In genomic region chr17:7632492-7632894, GRCh38 we compare ENCODE assay signal across 8 cellular contexts. TPM values are rescaled to one million over a fixed set of nuclear protein-coding genes. Genes with fewer than 3 reads are reported as not detected.
DNase-seq lines count a peak whose midpoint lies in the region; ATAC-seq and TF ChIP-seq lines count a peak whose summit lies in the region.

No MANE protein-coding gene starts in this region.

- no peak overlapping the region for H3K27ac ChIP-seq in heart left ventricle

- no peak overlapping the region for H3K27ac Mint-ChIP-seq in activated T-helper 17 cell treated with anti-CD3 and anti-CD28 coated beads, Interleukin-2, amount 50 U/mL, for 72 hours
- peak overlapping the region in 1 of 6 donors; percentile 64 for H3K27ac Mint-ChIP-seq in immature natural killer cell
- H3K27ac Mint-ChIP-seq in natural killer cell treated with Interleukin-12 subunit alpha and Interleukin-12 subunit beta and Interleukin-15 and Interleukin-18, amount 100 ng/mL, for 72 hours: no peak overlapping the region

- no peaks in the 10 kb centered on the region for H3K27me3 ChIP-seq in heart left ventricle

- TF ChIP-seq POLR2A in heart left ventricle (IDR thresholded peaks at IDR 0.05): no peak

- DNase-seq in heart left ventricle (no peak), cardiac septum (ENCODE audit: low spot score) (no peak), NCI-H1694 (lab: John Stamatoyannopoulos, UW) (peak; percentile 55), immature natural killer cell (peak; percentile 9 to 30 (median 23))
- no peak for DNase-seq in natural killer cell treated with Interleukin-12 subunit alpha and Interleukin-12 subunit beta and Interleukin-15 and Interleukin-18, amount 100 ng/mL, for 72 hours (ENCODE audit: low spot score)

- H3K4me3 ChIP-seq in heart left ventricle: no peak overlapping the region

- H3K27me3 Mint-ChIP-seq in activated T-helper 17 cell treated with anti-CD3 and anti-CD28 coated beads, Interleukin-2, amount 50 U/mL, for 72 hours: no peaks in the 10 kb centered on the region
- peaks cover 2 to 4% (median 3%) of the 10 kb centered on the region in 3 donors for H3K27me3 Mint-ChIP-seq in immature natural killer cell (ENCODE audit: low read depth in 3 of 3)
- H3K27me3 Mint-ChIP-seq in natural killer cell treated with Interleukin-12 subunit alpha and Interleukin-12 subunit beta and Interleukin-15 and Interleukin-18, amount 100 ng/mL, for 72 hours: no peaks in the 10 kb centered on the region

- H3K4me1 ChIP-seq in heart left ventricle: peaks cover 0 to 19% (median 4%) of the 10 kb centered on the region in 12 donors

- WGBS in heart left ventricle, 4 donors: 44 to 59% (median 50%) methylated on average over 6 of the region's 6 CpGs

- no peaks in the 10 kb centered on the region for H3K36me3 ChIP-seq in heart left ventricle

- no peaks in the 10 kb centered on the region for H3K9me3 ChIP-seq in heart left ventricle

- H3K4me3 Mint-ChIP-seq in activated T-helper 17 cell treated with anti-CD3 and anti-CD28 coated beads, Interleukin-2, amount 50 U/mL, for 72 hours: no peak overlapping the region
- H3K4me3 Mint-ChIP-seq in immature natural killer cell: no peak overlapping the region
- H3K4me3 Mint-ChIP-seq in natural killer cell treated with Interleukin-12 subunit alpha and Interleukin-12 subunit beta and Interleukin-15 and Interleukin-18, amount 100 ng/mL, for 72 hours: no peak overlapping the region

- H3K9me3 Mint-ChIP-seq in activated T-helper 17 cell treated with anti-CD3 and anti-CD28 coated beads, Interleukin-2, amount 50 U/mL, for 72 hours: no peaks in the 10 kb centered on the region
- no peaks in the 10 kb centered on the region for H3K9me3 Mint-ChIP-seq in immature natural killer cell
- H3K9me3 Mint-ChIP-seq in natural killer cell treated with Interleukin-12 subunit alpha and Interleukin-12 subunit beta and Interleukin-15 and Interleukin-18, amount 100 ng/mL, for 72 hours: no peaks in the 10 kb centered on the region

- no peaks in the 10 kb centered on the region for H3K4me1 Mint-ChIP-seq in activated T-helper 17 cell treated with anti-CD3 and anti-CD28 coated beads, Interleukin-2, amount 50 U/mL, for 72 hours
- H3K4me1 Mint-ChIP-seq in immature natural killer cell: peaks cover 0 to 4% of the 10 kb centered on the region in 2 donors
- H3K4me1 Mint-ChIP-seq in natural killer cell treated with Interleukin-12 subunit alpha and Interleukin-12 subunit beta and Interleukin-15 and Interleukin-18, amount 100 ng/mL, for 72 hours (ENCODE audit: low read depth in 2 of 2): no peaks in the 10 kb centered on the region

- ATAC-seq in heart left ventricle (peak in 1 of 4 donors; percentile 21), HG02588 (IDR thresholded peaks at IDR 0.05; ENCODE audit: unreplicated experiment) (no peak), GM19324 (IDR thresholded peaks at IDR 0.05; ENCODE audit: low FRiP score, unreplicated experiment) (no peak)
- ATAC-seq in activated T-helper 17 cell treated with anti-CD3 and anti-CD28 coated beads, Interleukin-2, amount 50 U/mL, for 72 hours (replicated peaks): peak; percentile 36
- ATAC-seq in natural killer cell treated with Interleukin-12 subunit alpha and Interleukin-12 subunit beta and Interleukin-15 and Interleukin-18, amount 100 ng/mL, for 72 hours: no peak

- intact Hi-C loops in heart left ventricle (cut with DNase I): loop anchor here in 7 of 10 donors (2.0 to 5.0 kb wide), 3 partner anchors 54 to 56 kb away; partner anchors contain the start of genes WRAP53 (in 6 of the 7) and TP53 (in 5 of the 7)
- intact Hi-C loops in cardiac septum (cut with DNase I): no loop called here

- TF ChIP-seq CTCF in heart left ventricle (IDR thresholded peaks at IDR 0.05): peak; percentile 19 to 57 (median 36)

- no peaks in the 10 kb centered on the region for H3K36me3 Mint-ChIP-seq in activated T-helper 17 cell treated with anti-CD3 and anti-CD28 coated beads, Interleukin-2, amount 50 U/mL, for 72 hours (ENCODE audit: low read depth)
- H3K36me3 Mint-ChIP-seq in immature natural killer cell: no peaks in the 10 kb centered on the region
- H3K36me3 Mint-ChIP-seq in natural killer cell treated with Interleukin-12 subunit alpha and Interleukin-12 subunit beta and Interleukin-15 and Interleukin-18, amount 100 ng/mL, for 72 hours: no peaks in the 10 kb centered on the region

RNA-seq across cellular contexts. Expression of gene SHBG, which starts 2.6 kb away (rescaled TPM):
- total RNA-seq in heart left ventricle (1 to 10 TPM in 1 of 9 donors, under 1 TPM in 4, not detected in 4; 0.56 to 1.1 (median 0.66) TPM), cardiac septum (0.62 TPM)
- polyA plus RNA-seq in heart left ventricle (under 1 TPM; 0.28 to 0.61 TPM), immature natural killer cell (not detected)
- under 1 TPM in 1 of 2 donors, not detected in 1; 0.71 TPM for total RNA-seq in activated T-helper 17 cell treated with anti-CD3 and anti-CD28 coated beads, Interleukin-2, amount 50 U/mL, for 72 hours
- not detected for total RNA-seq in natural killer cell treated with Interleukin-12 subunit alpha and Interleukin-12 subunit beta and Interleukin-15 and Interleukin-18, amount 100 ng/mL, for 72 hours

RNA-seq across cellular contexts. Expression of gene SAT2, which starts 4.9 kb away (rescaled TPM):
- total RNA-seq in heart left ventricle: 10 to 100 TPM; 50.0 to 76.0 (median 57.3) TPM
- polyA plus RNA-seq in heart left ventricle: 100 to 1,000 TPM; 113 to 131 TPM
- total RNA-seq in cardiac septum: 60.3 TPM
- total RNA-seq in activated T-helper 17 cell treated with anti-CD3 and anti-CD28 coated beads, Interleukin-2, amount 50 U/mL, for 72 hours: 10 to 100 TPM; 25.5 to 62.7 TPM
- 10 to 100 TPM; 33.9 to 39.1 (median 35.4) TPM for polyA plus RNA-seq in immature natural killer cell
- 10 to 100 TPM; 32.8 to 41.1 TPM for total RNA-seq in natural killer cell treated with Interleukin-12 subunit alpha and Interleukin-12 subunit beta and Interleukin-15 and Interleukin-18, amount 100 ng/mL, for 72 hours

RNA-seq across cellular contexts. Expression of gene FXR2, which starts 17.8 kb away (rescaled TPM):
- total RNA-seq in heart left ventricle (100 to 1,000 TPM in 4 of 9 donors, 10 to 100 TPM in 5; 68.0 to 121 (median 98.6) TPM), cardiac septum (83.5 TPM)
- polyA plus RNA-seq in heart left ventricle (100 to 1,000 TPM in 1 of 2 donors, 10 to 100 TPM in 1; 72.4 to 123 TPM), immature natural killer cell (10 to 100 TPM in 2 of 3 donors, 1 to 10 TPM in 1; 8.3 to 25.1 (median 10.4) TPM)
- 10 to 100 TPM; 34.4 to 37.0 TPM for total RNA-seq in activated T-helper 17 cell treated with anti-CD3 and anti-CD28 coated beads, Interleukin-2, amount 50 U/mL, for 72 hours
- 10 to 100 TPM; 42.7 to 56.6 TPM for total RNA-seq in natural killer cell treated with Interleukin-12 subunit alpha and Interleukin-12 subunit beta and Interleukin-15 and Interleukin-18, amount 100 ng/mL, for 72 hours

RNA-seq across cellular contexts. Expression of gene ATP1B2, which starts 18.2 kb away (rescaled TPM):
- total RNA-seq in heart left ventricle: 1 to 10 TPM; 1.3 to 6.6 (median 2.9) TPM
- polyA plus RNA-seq in heart left ventricle: 1 to 10 TPM in 1 of 2 donors, under 1 TPM in 1; 0.60 to 2.6 TPM
- 2.7 TPM for total RNA-seq in cardiac septum
- total RNA-seq in activated T-helper 17 cell treated with anti-CD3 and anti-CD28 coated beads, Interleukin-2, amount 50 U/mL, for 72 hours: under 1 TPM; 0.06 to 0.42 TPM
- polyA plus RNA-seq in immature natural killer cell: not detected
- total RNA-seq in natural killer cell treated with Interleukin-12 subunit alpha and Interleukin-12 subunit beta and Interleukin-15 and Interleukin-18, amount 100 ng/mL, for 72 hours: under 1 TPM in 1 of 2 donors, not detected in 1; 0.25 TPM

RNA-seq across cellular contexts. Expression of gene SOX15, which starts 42.6 kb away (rescaled TPM):
- total RNA-seq in heart left ventricle: 1 to 10 TPM in 4 of 9 donors, under 1 TPM in 4, not detected in 1; 0.65 to 8.0 (median 1.2) TPM
- 1 to 10 TPM in 1 of 2 donors, under 1 TPM in 1; 0.32 to 2.2 TPM for polyA plus RNA-seq in heart left ventricle
- total RNA-seq in cardiac septum: 1.1 TPM
- total RNA-seq in activated T-helper 17 cell treated with anti-CD3 and anti-CD28 coated beads, Interleukin-2, amount 50 U/mL, for 72 hours: under 1 TPM in 1 of 2 donors, not detected in 1; 0.90 TPM
- polyA plus RNA-seq in immature natural killer cell: not detected
- under 1 TPM in 1 of 2 donors, not detected in 1; 0.26 TPM for total RNA-seq in natural killer cell treated with Interleukin-12 subunit alpha and Interleukin-12 subunit beta and Interleukin-15 and Interleukin-18, amount 100 ng/mL, for 72 hours

Comparison
In these comparisons a context has a peak if more than half of its experiments do, and no peak if none do; other contexts are left out.
1. DNase-seq: peak in NCI-H1694 (single experiment) and immature natural killer cell (3 of 3); none in heart left ventricle (0 of 5), cardiac septum (single experiment) and natural killer cell treated with Interleukin-12 subunit alpha and Interleukin-12 subunit beta and Interleukin-15 and Interleukin-18, amount 100 ng/mL, for 72 hours (single experiment).